9 cellular contexts compared by ENCODE assay signal in the genomic region with DNA sequence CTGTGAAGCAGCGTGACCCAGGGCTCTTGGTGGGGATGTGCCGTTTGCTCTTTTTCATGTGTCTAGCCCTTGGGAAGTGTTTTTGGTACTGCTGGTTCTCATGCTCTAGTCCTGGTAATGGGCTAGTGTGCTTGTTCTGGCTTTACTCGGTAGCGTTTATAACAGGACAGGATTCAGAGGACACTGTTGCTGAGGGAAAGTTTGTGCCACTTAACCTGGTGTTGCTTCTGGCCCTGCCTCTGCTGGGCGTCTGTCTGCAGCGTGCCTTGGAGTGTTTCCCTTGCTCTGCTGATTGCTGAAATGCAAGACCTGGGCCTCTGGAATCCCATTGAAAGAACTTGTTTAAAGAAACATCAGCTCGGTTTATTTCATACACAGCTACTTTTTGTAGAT. TPM values are rescaled to one million over a fixed set of nuclear protein-coding genes. Genes with fewer than 3 reads are reported as not detected.
DNase-seq lines count a peak whose midpoint lies in the region; ATAC-seq and TF ChIP-seq lines count a peak whose summit lies in the region.
"Had no signal": no experiment of that assay in that cellular context is flagged by ENCODE, and none has a peak within 500 bp of the region (broad histone marks: within the 10 kb centered on the region; RNA-seq: fewer than 3 reads in every experiment).

No MANE protein-coding gene starts in this region.

- H3K36me3 Mint-ChIP-seq in CD14-positive monocyte: peaks cover 24 to 25% of the 10 kb centered on the region in 2 donors

- peak overlapping the region; percentile 74 for H3K27ac ChIP-seq in C4-2B
- H3K27ac ChIP-seq in iPS-20b (ENCODE audit: low read length): no peak overlapping the region
- H3K27ac ChIP-seq in WERI-Rb-1: no peak overlapping the region

- H3K4me1 ChIP-seq in adipocyte (ENCODE audit: control insufficient read depth, insufficient read depth, low read length) (peaks cover 20% of the 10 kb centered on the region), iPS-20b (ENCODE audit: insufficient read depth, low read length) (peaks cover 22% of the 10 kb centered on the region)

- H3K4me3 ChIP-seq in adipocyte (ENCODE audit: low read length) (no peak overlapping the region), iPS-20b (ENCODE audit: low read length) (no peak overlapping the region; the same call in 1 of the 2 replicates), WERI-Rb-1 (ENCODE audit: low read depth, low read length) (no peak overlapping the region)

- ATAC-seq in HG03039 (IDR thresholded peaks at IDR 0.05; ENCODE audit: unreplicated experiment) (peak; percentile 1), HG03108 (IDR thresholded peaks at IDR 0.05; ENCODE audit: unreplicated experiment) (no peak)

- H3K9ac ChIP-seq in adipocyte (ENCODE audit: low read length) (no peak overlapping the region), iPS-20b (ENCODE audit: low read depth, low read length) (peak overlapping the region; percentile 25; the same call in 1 of the 2 replicates)

- DNase-seq in adipocyte (ENCODE audit: low read depth) (peak; percentile 28), WERI-Rb-1 (no peak), NCI-H524 treated with DMSO at 0.1 percent for 48 hours (lab: John Stamatoyannopoulos, UW) (no peak), CD14-positive monocyte (ENCODE audit: low spot score) (no peak)
- DNase-seq: NCI-H2029 treated with DMSO at 0.1 percent for 48 hours had no signal

- H3K27me3 ChIP-seq in adipocyte (replicated peaks; ENCODE audit: control insufficient read depth, insufficient read depth, low read length) (no peaks in the 10 kb centered on the region), iPS-20b (ENCODE audit: insufficient read depth, low read length) (no peaks in the 10 kb centered on the region), WERI-Rb-1 (ENCODE audit: insufficient read depth, low read depth, severe bottlenecking) (no peaks in the 10 kb centered on the region)

- no peaks in the 10 kb centered on the region for H3K4me1 Mint-ChIP-seq in CD14-positive monocyte

- peaks cover 0 to 6% (median 0%) of the 10 kb centered on the region in 3 donors for H3K27me3 Mint-ChIP-seq in CD14-positive monocyte (ENCODE audit: low read depth in 3 of 3)

- H3K27ac Mint-ChIP-seq in CD14-positive monocyte: no peak overlapping the region

- H3K9me3 ChIP-seq in adipocyte (ENCODE audit: control insufficient read depth, low read length): no peaks in the 10 kb centered on the region
- H3K9me3 ChIP-seq in iPS-20b (ENCODE audit: insufficient read depth, low read depth, low read length): no peaks in the 10 kb centered on the region
- no peaks in the 10 kb centered on the region for H3K9me3 ChIP-seq in WERI-Rb-1 (ENCODE audit: severe bottlenecking)

- TF ChIP-seq CTCF in C4-2B (conservative IDR thresholded peaks at IDR 0.05): no peak
- no peak for TF ChIP-seq CTCF in WERI-Rb-1 (IDR thresholded peaks at IDR 0.05; ENCODE audit: low read depth, low read length)
- TF ChIP-seq CTCF in CD14-positive monocyte (IDR thresholded peaks at IDR 0.05): no peak

- intact Hi-C loops in CD14-positive monocyte (cut with micrococcal nuclease): loop anchor here (5.0 to 10.0 kb wide), 2 partner anchors 35 to 62 kb away; partner anchors contain the start of gene INPP5A (in 1 of the 2)

- H3K4me3 Mint-ChIP-seq in CD14-positive monocyte: no peak overlapping the region

- peaks cover 0 to 2% (median 0%) of the 10 kb centered on the region in 7 donors for H3K9me3 Mint-ChIP-seq in CD14-positive monocyte

- H3K36me3 ChIP-seq in adipocyte (ENCODE audit: control insufficient read depth, insufficient read depth, low read length, severe bottlenecking): no peaks in the 10 kb centered on the region
- H3K36me3 ChIP-seq in iPS-20b (ENCODE audit: insufficient read depth, low read depth, low read length): no peaks in the 10 kb centered on the region
- H3K36me3 ChIP-seq in WERI-Rb-1: no peaks in the 10 kb centered on the region

RNA-seq across cellular contexts. Expression of gene INPP5A, which starts 35.0 kb away (rescaled TPM):
- polyA plus RNA-seq in CD14-positive monocyte: 1 to 10 TPM in 1 of 2 donors, under 1 TPM in 1; 0.87 to 2.9 TPM
